In the genomic region with DNA sequence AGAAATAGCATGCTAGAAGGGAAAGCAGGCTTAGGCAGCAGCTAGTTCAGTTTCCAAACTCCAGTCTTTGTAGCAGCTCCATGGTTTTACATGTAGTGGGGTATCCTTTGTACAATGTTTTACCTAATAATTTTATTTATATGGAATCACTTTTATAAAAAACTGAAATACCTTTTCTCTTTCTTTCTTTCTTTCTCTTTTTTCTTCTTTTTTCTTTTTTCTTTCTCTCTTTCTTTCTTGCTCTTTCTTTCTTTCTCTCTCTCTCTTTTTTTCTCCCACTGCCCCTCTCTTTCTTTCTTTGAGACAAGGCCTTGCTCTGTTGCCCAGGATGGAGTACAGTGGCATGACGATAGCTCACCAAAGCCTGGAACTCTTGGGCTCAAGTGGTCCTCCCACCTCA, we compare ENCODE assay signal across 19 cellular contexts. TPM values are rescaled to one million over a fixed set of nuclear protein-coding genes. Genes with fewer than 3 reads are reported as not detected.
DNase-seq lines count a peak whose midpoint lies in the region; ATAC-seq, FAIRE-seq and TF ChIP-seq lines count a peak whose summit lies in the region.
"Had no signal": no experiment of that assay in that cellular context is flagged by ENCODE, and none has a peak within 500 bp of the region (broad histone marks: within the 10 kb centered on the region; RNA-seq: fewer than 3 reads in every experiment).

No MANE protein-coding gene starts in this region.

- intact Hi-C loops in HepG2 (cut with micrococcal nuclease; ENCODE audit: unreplicated experiment), result no loop called here
- intact Hi-C loops in right lobe of liver (cut with DNase I), result no loop called here

- DNase-seq in HepG2 (ENCODE audit: low spot score) (no peak), right lobe of liver (no peak), nephron progenitor cell (no peak), inferior parietal cortex (ENCODE audit: extremely low spot score) (no peak)
- DNase-seq: 8988T; ACHN; Caco-2; Calu3; CD4-positive, alpha-beta T cell; CD8-positive, alpha-beta T cell; DMS79 treated with DMSO at 0.1 percent for 48 hours; GF-D8 had no signal

- H3K9ac ChIP-seq in HepG2 (ENCODE audit: insufficient read depth, low read depth, low read length), result no peak overlapping the region
- H3K9ac ChIP-seq: BLaER1 treated with 17β-estradiol and CSF1 and Interleukin-3, amounts not matched to agents 10 nM and 100 nM had no signal

- no peaks in the 10 kb centered on the region for H3K9me3 Mint-ChIP-seq in nephron progenitor cell
- H3K9me3 Mint-ChIP-seq: CD4-positive, alpha-beta T cell; CD8-positive, alpha-beta T cell had no signal

- H3K36me3 ChIP-seq in HepG2 (replicated peaks in 1 of 2; ENCODE audit: control insufficient read depth in 1 of 2, insufficient read depth in 2 of 2, low read length in 2 of 2) (no peaks in the 10 kb centered on the region), right lobe of liver (no peaks in the 10 kb centered on the region), HEK293 (ENCODE audit: control insufficient read depth in 2 of 2, insufficient read depth in 1 of 2, low read length in 2 of 2) (no peaks in the 10 kb centered on the region)
- H3K36me3 ChIP-seq: BLaER1 treated with 17β-estradiol and CSF1 and Interleukin-3, amounts not matched to agents 10 nM and 100 nM had no signal

- POLR2A ChIA-PET in HepG2 (lab: Yijun Ruan, JAX) (no interaction called here), HEK293 (lab: Yijun Ruan, JAX) (no interaction called here)

- TF ChIP-seq EP300 in HepG2 (IDR thresholded peaks at IDR 0.05; ENCODE audit: low read depth in 2 of 2, low read length in 2 of 2) (no peak), HepG2 (CRISPR knock-in tag; IDR thresholded peaks at IDR 0.05; ENCODE audit: borderline replicate concordance) (no peak)

- H3K4me3 Mint-ChIP-seq in nephron progenitor cell, result no peak overlapping the region
- H3K4me3 Mint-ChIP-seq: CD4-positive, alpha-beta T cell; CD8-positive, alpha-beta T cell had no signal

- no peaks in the 10 kb centered on the region for H3K4me1 Mint-ChIP-seq in nephron progenitor cell

- H3K4me1 ChIP-seq in HepG2 (ENCODE audit: insufficient read depth, low read length) (no peaks in the 10 kb centered on the region), right lobe of liver (no peaks in the 10 kb centered on the region), HEK293 (ENCODE audit: control insufficient read depth, insufficient read depth, low read length) (no peaks in the 10 kb centered on the region)
- H3K4me1 ChIP-seq: Caco-2 had no signal

- CTCF ChIA-PET in HepG2 (lab: Yijun Ruan, JAX; ENCODE audit: low intra/inter-chr PET ratio, low total read pairs), result no interaction called here
- CTCF ChIA-PET in HEK293 (lab: Yijun Ruan, JAX), result interaction anchor here (0.7 kb wide), 2 partner anchors 13 to 59 kb away, joined by 3 read pairs; no protein-coding TSS in a partner anchor

- TF ChIP-seq POLR2A in HepG2 (IDR thresholded peaks at IDR 0.05; ENCODE audit: insufficient read depth in 1 of 2, low read depth in 2 of 2, low read length in 2 of 2), result no peak
- TF ChIP-seq POLR2A in right lobe of liver (IDR thresholded peaks at IDR 0.05), result no peak

- H3K4me3 ChIP-seq in HepG2 (replicated peaks in 1 of 3; ENCODE audit: insufficient read depth in 1 of 3, low read depth in 2 of 3, low read length in 3 of 3) (no peak overlapping the region), right lobe of liver (no peak overlapping the region), HEK293 (ENCODE audit: low read depth, low read length) (no peak overlapping the region)
- H3K4me3 ChIP-seq: BLaER1 treated with 17β-estradiol and CSF1 and Interleukin-3, amounts not matched to agents 10 nM and 100 nM had no signal

- no peak for FAIRE-seq in HepG2 (lab: Jason Lieb, UNC)
- FAIRE-seq: D721Med, GM12891, GM19239 had no signal

- no peaks in the 10 kb centered on the region for H3K27me3 Mint-ChIP-seq in nephron progenitor cell (ENCODE audit: low read depth, poor library complexity)
- H3K27me3 Mint-ChIP-seq: CD4-positive, alpha-beta T cell had no signal

- H4K20me1 ChIP-seq in HepG2 (ENCODE audit: insufficient read depth, low read length), result no peaks in the 10 kb centered on the region
- H4K20me1 ChIP-seq: BLaER1 treated with 17β-estradiol and CSF1 and Interleukin-3, amounts not matched to agents 10 nM and 100 nM had no signal

- no peaks in the 10 kb centered on the region for H3K9me3 ChIP-seq in HepG2 (ENCODE audit: low read length)
- H3K9me3 ChIP-seq in right lobe of liver, result no peaks in the 10 kb centered on the region
- H3K9me3 ChIP-seq in HEK293 (ENCODE audit: control insufficient read depth, insufficient read depth, low read depth, low read length), result no peaks in the 10 kb centered on the region
- H3K9me3 ChIP-seq: BLaER1 treated with 17β-estradiol and CSF1 and Interleukin-3, amounts not matched to agents 10 nM and 100 nM; Caco-2 had no signal

- no peak overlapping the region for H3K4me2 ChIP-seq in HepG2 (ENCODE audit: low read depth, low read length)
- H3K4me2 ChIP-seq: BLaER1 treated with 17β-estradiol and CSF1 and Interleukin-3, amounts not matched to agents 10 nM and 100 nM had no signal

- WGBS in HepG2 (ENCODE audit: low lambda C conversion rate), result 86% methylated on average over 1 of the region's 1 CpG
- no CpG with 5 or more reads among the region's 1 CpG for WGBS in right lobe of liver (ENCODE audit: insufficient coverage, low coverage, low lambda C conversion rate, missing lambda C conversion rate)

- no peak for ATAC-seq in HepG2
- no peak for ATAC-seq in right lobe of liver
- ATAC-seq in HG02840 (IDR thresholded peaks at IDR 0.05; ENCODE audit: low FRiP score, unreplicated experiment), result no peak
- ATAC-seq: CD8-positive, alpha-beta T cell had no signal

- in situ Hi-C loops in HepG2 (cut with HindIII; ENCODE audit: extremely low pct_ligation_motif_present, low pct_unique_long_range_greater_than_20kb), result no loop called here

- TF ChIP-seq RAD21 in HepG2 (CRISPR knock-in tag; IDR thresholded peaks at IDR 0.05), result no peak

- H3K27me3 ChIP-seq in HepG2 (ENCODE audit: control insufficient read depth in 1 of 2, insufficient read depth in 2 of 2, low read length in 2 of 2) (no peaks in the 10 kb centered on the region), right lobe of liver (no peaks in the 10 kb centered on the region)
- H3K27me3 ChIP-seq: BLaER1 treated with 17β-estradiol and CSF1 and Interleukin-3, amounts not matched to agents 10 nM and 100 nM had no signal

- H3K27ac Mint-ChIP-seq in nephron progenitor cell, result peak overlapping the region; percentile 35
- H3K27ac Mint-ChIP-seq: CD4-positive, alpha-beta T cell; CD8-positive, alpha-beta T cell had no signal

- TF ChIP-seq CTCF in HepG2 (CRISPR knock-in tag; IDR thresholded peaks at IDR 0.05) (no peak), right lobe of liver (IDR thresholded peaks at IDR 0.05) (no peak), HEK293 (tag by site-specific recombination; IDR thresholded peaks at IDR 0.05) (no peak), nephron progenitor cell (IDR thresholded peaks at IDR 0.05) (no peak)

- BruUV-seq in HepG2 (replicated peaks; lab: Mats Ljungman, UMichigan), result no TSS peak

- no peaks in the 10 kb centered on the region for H3K36me3 Mint-ChIP-seq in nephron progenitor cell (ENCODE audit: low read depth)
- H3K36me3 Mint-ChIP-seq: CD8-positive, alpha-beta T cell had no signal

- H3K79me2 ChIP-seq in HepG2 (ENCODE audit: insufficient read depth, low read length), result no peaks in the 10 kb centered on the region

- no peak overlapping the region for H2AFZ ChIP-seq in HepG2 (ENCODE audit: low read length)

- H3K27ac ChIP-seq in HepG2 (ENCODE audit: extremely low read length, insufficient read depth, low read length) (no peak overlapping the region), right lobe of liver (no peak overlapping the region), HEK293 (ENCODE audit: extremely low read depth, low read depth, low read length) (no peak overlapping the region)
- H3K27ac ChIP-seq: BLaER1 treated with 17β-estradiol and CSF1 and Interleukin-3, amounts not matched to agents 10 nM and 100 nM; C4-2B had no signal

TF ChIP-seq in HEK293, 187 proteins besides CTCF, POLR2A, EP300 and RAD21:
- TF ChIP-seq ZNF366 (tag by site-specific recombination; conservative IDR thresholded peaks at IDR 0.05), result peak; percentile 67
- no peak for TF ChIP-seq ZNF837 (tag by site-specific recombination; IDR thresholded peaks at IDR 0.05)
- 0 out of 2 replicates have a peak, but pooled peaks have one; percentile 14 for TF ChIP-seq PRDM1 (tag by site-specific recombination; IDR thresholded peaks at IDR 0.05)

RNA-seq across cellular contexts. Expression of gene FYN, which starts 41.4 kb away (rescaled TPM):
- total RNA-seq in HepG2 (2016; rRNA removed; fragmentation: Illumina TruSeq; extraction: Trizol) (14.6 and 15.5 TPM in 2 replicates), right lobe of liver (10 to 100 TPM; 16.8 to 33.7 (median 23.5) TPM)
- 3.6 and 4.1 TPM in 2 replicates for total RNA-seq in HepG2 (2016; cell fraction: cytosol; rRNA removed; fragmentation: Illumina TruSeq; extraction: Trizol; ENCODE audit: low read depth)
- total RNA-seq in HepG2 (2016; cell fraction: insoluble cytoplasmic fraction; rRNA removed; fragmentation: Illumina TruSeq; extraction: Trizol), result 13.7 and 16.0 TPM in 2 replicates
- 11.6 and 12.0 TPM in 2 replicates for total RNA-seq in HepG2 (2016; cell fraction: membrane; rRNA removed; fragmentation: Illumina TruSeq; extraction: Trizol)
- total RNA-seq in HepG2 (2016; cell fraction: nucleus; rRNA removed; fragmentation: Illumina TruSeq; extraction: Trizol), result 17.8 and 19.2 TPM in 2 replicates
- 22.6 and 24.6 TPM in 2 replicates for polyA plus RNA-seq in HepG2 (2011; rRNA removed)
- 16.8 and 28.6 TPM in 2 replicates for polyA plus RNA-seq in HepG2 (2011; cell fraction: cytosol; rRNA removed)
- 31.3 and 40.2 TPM in 2 replicates for polyA plus RNA-seq in HepG2 (2011; cell fraction: nucleus; rRNA removed)
- 22.4 and 23.4 TPM in 2 replicates for polyA plus RNA-seq in HepG2 (2012)
- polyA plus RNA-seq in HepG2 (2016; cell fraction: cytosol; fragmentation: Illumina TruSeq; extraction: Trizol; ENCODE audit: low read depth), result 3.4 and 3.5 TPM in 2 replicates
- polyA plus RNA-seq in HepG2 (2016; cell fraction: insoluble cytoplasmic fraction; fragmentation: Illumina TruSeq; extraction: Trizol; ENCODE audit: low read depth), result 18.8 and 20.1 TPM in 2 replicates
- polyA plus RNA-seq in HepG2 (2016; cell fraction: membrane; fragmentation: Illumina TruSeq; extraction: Trizol; ENCODE audit: low read depth), result 10.6 and 11.8 TPM in 2 replicates
- polyA plus RNA-seq in HepG2 (2016; cell fraction: nucleus; fragmentation: Illumina TruSeq; extraction: Trizol; ENCODE audit: insufficient read depth, low read depth), result 17.9 and 20.2 TPM in 2 replicates
- polyA minus RNA-seq in HepG2 (2011; rRNA and poly(A)+ RNA removed; ENCODE audit: low replicate concordance), result 37.8 and 75.6 TPM in 2 replicates
- 19.1 and 20.6 TPM in 2 replicates for polyA minus RNA-seq in HepG2 (2011; cell fraction: cytosol; rRNA and poly(A)+ RNA removed)
- polyA minus RNA-seq in HepG2 (2011; cell fraction: nucleus; rRNA and poly(A)+ RNA removed), result 45.1 and 62.6 TPM in 2 replicates
